11 cellular contexts compared by ENCODE assay signal in the genomic region with DNA sequence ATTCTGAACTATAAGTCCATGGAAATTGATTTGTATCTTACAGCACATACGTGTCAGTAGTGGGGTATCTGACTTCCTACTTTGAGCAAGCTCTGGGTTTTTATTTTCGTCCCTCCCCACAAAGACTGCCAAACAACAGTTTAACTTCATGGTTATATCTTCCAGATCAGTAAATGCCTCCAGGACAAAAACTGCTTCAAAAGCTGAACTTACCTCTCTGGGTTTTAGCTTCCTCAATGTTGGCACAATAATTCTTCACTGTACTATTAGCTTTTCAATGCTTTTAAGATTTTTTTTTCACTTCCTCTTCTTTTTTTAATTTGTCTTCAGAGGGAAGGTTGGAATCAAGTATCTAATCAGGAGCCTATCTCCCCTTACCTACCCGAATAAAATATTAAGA. TPM values are rescaled to one million over a fixed set of nuclear protein-coding genes. Genes with fewer than 3 reads are reported as not detected.
A peak's percentile ranks its signal among the peaks of the same experiment; 100 is the strongest.
DNase-seq lines count a peak whose midpoint lies in the region; TF ChIP-seq lines count a peak whose summit lies in the region.
"Had no signal": no experiment of that assay in that cellular context is flagged by ENCODE, and none has a peak within 500 bp of the region (broad histone marks: within the 10 kb centered on the region; RNA-seq: fewer than 3 reads in every experiment).

No MANE protein-coding gene starts in this region.

- peak overlapping the region; percentile 3 for H3K27ac Mint-ChIP-seq in Caco-2 (ENCODE audit: unreplicated experiment)
- H3K27ac Mint-ChIP-seq in activated naive CD8-positive, alpha-beta T cell, result peak overlapping the region; percentile 47
- H3K27ac Mint-ChIP-seq: T-helper 1 cell treated with Interleukin-12 subunit alpha and Interleukin-12 subunit beta and Interleukin-4 antibody, amounts not matched to agents 30 μg/mL and 1 μg/mL, for 36 hours had no signal

- no TSS peak for BruUV-seq in Caco-2 (replicated peaks; lab: Mats Ljungman, UMichigan)

- H3K27me3 ChIP-seq in Caco-2 (replicated peaks; ENCODE audit: control insufficient read depth, insufficient read depth, low read length) (no peaks in the 10 kb centered on the region), neuron (ENCODE audit: insufficient read depth, low read length) (no peaks in the 10 kb centered on the region)

- no peak for DNase-seq in Caco-2
- peak; percentile 46 for DNase-seq in NB4 (ENCODE audit: low read depth)
- no peak for DNase-seq in HUDEP-2 (lab: John Stamatoyannopoulos, UW; ENCODE audit: unreplicated experiment in 76 of 76)
- no peak for DNase-seq in globus pallidus (ENCODE audit: low spot score)
- DNase-seq in foreskin melanocyte, result no peak
- no peak for DNase-seq in NCI-H146 (lab: John Stamatoyannopoulos, UW)

- TF ChIP-seq CTCF in Caco-2 (IDR thresholded peaks at IDR 0.05; ENCODE audit: insufficient read depth in 1 of 2, low read depth in 1 of 2, low read length in 1 of 2, severe bottlenecking in 1 of 2, unreplicated experiment in 1 of 2) (no peak), NB4 (IDR thresholded peaks at IDR 0.05; ENCODE audit: low read depth, low read length) (no peak)

- H3K4me1 ChIP-seq in Caco-2, result peaks cover 9% of the 10 kb centered on the region; the same call in 1 of the 2 replicates
- peaks cover 2% of the 10 kb centered on the region for H3K4me1 ChIP-seq in neuron (ENCODE audit: insufficient read depth, low read length)

- POLR2A ChIA-PET in Caco-2 (lab: Charles Lee), result interaction anchor here (0.7 to 3.3 kb wide), 2 partner anchors 20 to 54 kb away, joined by 3 to 32 read pairs; no protein-coding TSS in a partner anchor

- H3K4me3 Mint-ChIP-seq in Caco-2 (ENCODE audit: unreplicated experiment), result no peak overlapping the region
- H3K4me3 Mint-ChIP-seq in activated naive CD8-positive, alpha-beta T cell, result peak overlapping the region; percentile 28
- H3K4me3 Mint-ChIP-seq: T-helper 1 cell treated with Interleukin-12 subunit alpha and Interleukin-12 subunit beta and Interleukin-4 antibody, amounts not matched to agents 30 μg/mL and 1 μg/mL, for 36 hours had no signal

- H2AFZ ChIP-seq in neuron (ENCODE audit: low read depth, low read length), result peak overlapping the region; percentile 85

- intact Hi-C loops in Caco-2 (cut with micrococcal nuclease; ENCODE audit: unreplicated experiment), result no loop called here

- H3K27me3 Mint-ChIP-seq in Caco-2 (ENCODE audit: insufficient read depth, unreplicated experiment), result no peaks in the 10 kb centered on the region
- no peaks in the 10 kb centered on the region for H3K27me3 Mint-ChIP-seq in activated naive CD8-positive, alpha-beta T cell

- H3K4me3 ChIP-seq in Caco-2 (ENCODE audit: low read depth, low read length) (no peak overlapping the region), NB4 (ENCODE audit: low read depth, low read length) (peak overlapping the region; percentile 33), neuron (ENCODE audit: low read length) (peak overlapping the region; percentile 27)
- H3K4me3 ChIP-seq: skin epidermis had no signal

- no peak for TF ChIP-seq POLR2A in NB4 (IDR thresholded peaks at IDR 0.05; ENCODE audit: extremely low read depth, insufficient read length)

- H3K9me3 Mint-ChIP-seq in Caco-2 (ENCODE audit: unreplicated experiment), result no peaks in the 10 kb centered on the region
- no peaks in the 10 kb centered on the region for H3K9me3 Mint-ChIP-seq in activated naive CD8-positive, alpha-beta T cell (ENCODE audit: low read depth)
- H3K9me3 Mint-ChIP-seq: T-helper 1 cell treated with Interleukin-12 subunit alpha and Interleukin-12 subunit beta and Interleukin-4 antibody, amounts not matched to agents 30 μg/mL and 1 μg/mL, for 36 hours had no signal

- H3K36me3 Mint-ChIP-seq in Caco-2 (ENCODE audit: insufficient read depth, unreplicated experiment), result peaks cover 51% of the 10 kb centered on the region
- H3K36me3 Mint-ChIP-seq in activated naive CD8-positive, alpha-beta T cell, result no peaks in the 10 kb centered on the region

- CTCF ChIA-PET in Caco-2 (lab: Charles Lee), result interaction anchor here (0.6 to 4.6 kb wide), 12 partner anchors 13 to 139 kb away, joined by 3 to 148 read pairs (median 7); a partner anchor contains a TSS

- no peaks in the 10 kb centered on the region for H3K36me3 ChIP-seq in Caco-2 (ENCODE audit: control insufficient read depth, insufficient read depth, low read length)
- H3K36me3 ChIP-seq in neuron (ENCODE audit: insufficient read depth, low read length), result no peaks in the 10 kb centered on the region

- H3K9me3 ChIP-seq in Caco-2, result no peaks in the 10 kb centered on the region
- no peaks in the 10 kb centered on the region for H3K9me3 ChIP-seq in neuron (ENCODE audit: low read length)

- H3K4me1 Mint-ChIP-seq in Caco-2 (ENCODE audit: low read depth, unreplicated experiment), result peaks cover 3% of the 10 kb centered on the region
- H3K4me1 Mint-ChIP-seq in activated naive CD8-positive, alpha-beta T cell (ENCODE audit: low read depth), result peaks cover 9% of the 10 kb centered on the region

RNA-seq across cellular contexts. Expression of a gene that starts 4.1 kb away (rescaled TPM):
- total RNA-seq in Caco-2 (2022), result 64.2 and 65.3 TPM in 2 replicates

RNA-seq across cellular contexts. Expression of a gene that starts 14.8 kb away (rescaled TPM):
- 38.0 and 40.7 TPM in 2 replicates for total RNA-seq in Caco-2 (2022)

RNA-seq across cellular contexts. Expression of a gene that starts 25.0 kb away (rescaled TPM):
- total RNA-seq in Caco-2 (2022), result 3.0 and 3.2 TPM in 2 replicates
- total RNA-seq: lung microvascular endothelial cell had no signal

RNA-seq across cellular contexts. Expression of a gene that starts 52.9 kb away (rescaled TPM):
- total RNA-seq in Caco-2 (2022), result 8.1 and 8.5 TPM in 2 replicates

RNA-seq across cellular contexts. Expression of a gene that starts 56.9 kb away (rescaled TPM):
- total RNA-seq in Caco-2 (2022), result 35.1 and 38.2 TPM in 2 replicates
